ENCODE assay signal across 7 cellular contexts in the genomic region with DNA sequence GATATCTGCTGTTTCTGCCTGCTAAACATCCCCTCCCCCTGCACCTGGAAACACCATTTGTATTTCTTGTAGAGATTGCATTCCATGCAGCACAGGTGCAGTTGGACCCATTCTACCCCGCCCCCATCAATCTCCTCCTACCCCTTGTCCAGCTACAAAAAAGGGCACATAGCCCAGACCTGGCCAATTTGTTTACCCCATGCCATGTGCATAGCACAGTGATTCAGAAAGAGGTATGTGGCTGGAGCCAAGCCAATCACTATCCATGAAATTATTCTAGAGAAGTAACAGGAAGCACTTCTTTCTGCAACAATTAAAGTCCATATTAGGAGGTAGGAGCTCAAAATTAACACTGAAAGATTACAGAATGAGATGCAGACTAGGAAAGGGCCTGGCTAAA. TPM values are rescaled to one million over a fixed set of nuclear protein-coding genes. Genes with fewer than 3 reads are reported as not detected.
DNase-seq lines count a peak whose midpoint lies in the region; FAIRE-seq and TF ChIP-seq lines count a peak whose summit lies in the region.

No MANE protein-coding gene starts in this region.

- no peak for TF ChIP-seq CTCF in VCaP (conservative IDR thresholded peaks at IDR 0.05)
- TF ChIP-seq CTCF in neural progenitor cell (IDR thresholded peaks at IDR 0.05), result no peak
- TF ChIP-seq CTCF in spleen (IDR thresholded peaks at IDR 0.05 in 8 of 11, conservative IDR thresholded peaks at IDR 0.05 in 3 of 11), result no peak
- TF ChIP-seq CTCF in colonic mucosa (IDR thresholded peaks at IDR 0.05), result no peak

- H3K4me1 ChIP-seq in neural progenitor cell (no peaks in the 10 kb centered on the region), spleen (no peaks in the 10 kb centered on the region), colonic mucosa (no peaks in the 10 kb centered on the region)

- H3K9me3 ChIP-seq in neural progenitor cell (ENCODE audit: low read depth) (no peaks in the 10 kb centered on the region), spleen (no peaks in the 10 kb centered on the region), colonic mucosa (no peaks in the 10 kb centered on the region)

- intact Hi-C loops in spleen (cut with DNase I; ENCODE audit: low total_unique reads) (no loop called here), colonic mucosa (cut with DNase I) (loop anchor here (10.0 kb wide), 1 partner anchor 582 kb away; no protein-coding TSS in a partner anchor)

- H4K20me1 ChIP-seq in neural progenitor cell (ENCODE audit: low read depth), result no peaks in the 10 kb centered on the region

- H3K27me3 ChIP-seq in neural progenitor cell (no peaks in the 10 kb centered on the region), spleen (replicated peaks in 1 of 7) (no peaks in the 10 kb centered on the region), colonic mucosa (no peaks in the 10 kb centered on the region)

- no peaks in the 10 kb centered on the region for H3K4me1 Mint-ChIP-seq in neural progenitor cell

- H3K4me3 ChIP-seq in neural progenitor cell (no peak overlapping the region), spleen (no peak overlapping the region), colonic mucosa (no peak overlapping the region)

- no peaks in the 10 kb centered on the region for H3F3A ChIP-seq in neural progenitor cell (ENCODE audit: low read depth)

- peak overlapping the region; percentile 63 for H3K27ac ChIP-seq in VCaP
- no peak overlapping the region for H3K27ac ChIP-seq in neural progenitor cell
- no peak overlapping the region for H3K27ac ChIP-seq in spleen
- no peak overlapping the region for H3K27ac ChIP-seq in colonic mucosa

- no peak overlapping the region for H3K4me2 ChIP-seq in neural progenitor cell

- H3K4me3 Mint-ChIP-seq in neural progenitor cell, result no peak overlapping the region

- no peaks in the 10 kb centered on the region for H3K79me2 ChIP-seq in neural progenitor cell (ENCODE audit: low read depth)

- peak; percentile 67 for DNase-seq in HPDE6-E6E7 (ENCODE audit: extremely low spot score)
- DNase-seq in glomerular visceral epithelial cell (ENCODE audit: extremely low spot score), result peak; percentile 74
- peak; percentile 57 for DNase-seq in urothelium cell line (ENCODE audit: low spot score)
- no peak for DNase-seq in neural progenitor cell (ENCODE audit: low spot score)
- no peak for DNase-seq in spleen
- DNase-seq in colonic mucosa, result no peak

- no peak for FAIRE-seq in urothelium cell line (lab: Jason Lieb, UNC)

- H3K36me3 Mint-ChIP-seq in neural progenitor cell, result no peaks in the 10 kb centered on the region

- H3K36me3 ChIP-seq in neural progenitor cell (no peaks in the 10 kb centered on the region), spleen (no peaks in the 10 kb centered on the region), colonic mucosa (no peaks in the 10 kb centered on the region)

- peaks cover 2% of the 10 kb centered on the region for H3K27me3 Mint-ChIP-seq in neural progenitor cell (ENCODE audit: insufficient read depth, low read depth)

- H3K9ac ChIP-seq in neural progenitor cell (no peak overlapping the region), colonic mucosa (ENCODE audit: low read depth in 2 of 2, low read length in 2 of 2) (no peak overlapping the region)

- 0 to 33% (median 0%) methylated on average over 1 of the region's 1 CpG for WGBS in spleen, 5 donors

- TF ChIP-seq POLR2A in spleen (IDR thresholded peaks at IDR 0.05), result no peak

- no peak overlapping the region for H2AFZ ChIP-seq in neural progenitor cell (replicated peaks)

- H3K27ac Mint-ChIP-seq in neural progenitor cell, result no peak overlapping the region

- H3K9me3 Mint-ChIP-seq in neural progenitor cell, result peaks cover 2% of the 10 kb centered on the region

RNA-seq across cellular contexts. Expression of a gene that starts 20.2 kb away (rescaled TPM):
- total RNA-seq in neural progenitor cell (ENCODE audit: low replicate concordance) (28.8 and 35.7 TPM in 2 replicates), spleen (10 to 100 TPM; 19.2 to 26.3 (median 23.3) TPM), colonic mucosa (10 to 100 TPM; 36.4 to 43.5 TPM)
- polyA plus RNA-seq in spleen, result 1 to 10 TPM; 2.9 to 5.0 (median 4.0) TPM

Comparison
In these comparisons a context has a peak if more than half of its experiments do, and no peak if none do; other contexts are left out.
1. DNase-seq: peak in HPDE6-E6E7 (single experiment), glomerular visceral epithelial cell (single experiment) and urothelium cell line (single experiment); none in neural progenitor cell (single experiment), spleen (single experiment) and colonic mucosa (single experiment).